In the genomic region with DNA sequence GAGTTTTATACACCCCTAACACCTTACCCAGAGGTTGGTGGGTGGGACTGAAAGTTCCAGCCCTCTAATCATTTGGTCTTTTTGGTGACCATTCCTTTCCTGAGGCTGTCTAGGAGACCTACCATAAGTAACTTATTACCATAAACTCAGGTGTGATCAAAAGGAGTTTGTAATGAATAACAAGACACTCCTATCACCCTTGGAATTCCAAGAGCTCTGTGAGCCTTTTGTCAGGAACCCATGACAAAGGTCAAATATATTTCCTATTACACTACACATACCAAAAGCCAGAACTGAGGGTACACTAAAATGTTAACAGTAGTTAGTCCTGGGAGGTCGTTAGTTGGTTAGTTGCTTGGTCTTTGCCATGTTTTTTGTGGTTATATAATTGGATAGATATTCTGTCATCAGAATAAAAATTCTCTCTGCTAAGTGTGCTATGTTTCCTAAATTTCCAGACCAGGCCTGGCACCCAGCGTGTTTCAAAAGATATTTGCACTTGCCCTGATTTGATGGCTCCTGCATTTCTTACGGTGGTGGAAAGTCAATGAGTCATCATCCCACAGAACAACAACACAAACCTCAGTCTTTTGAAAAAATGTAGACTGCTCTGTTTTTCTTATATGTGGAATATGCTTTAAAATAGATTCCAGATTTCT, we compare ENCODE assay signal across 1 cellular context.
TF ChIP-seq lines count a peak whose summit lies in the region.

No MANE protein-coding gene starts in this region.

TF ChIP-seq in endothelial cell of umbilical vein, 7 proteins besides CTCF, POLR2A, EP300 and RAD21:
- TF ChIP-seq FOS (IDR thresholded peaks at IDR 0.05; ENCODE audit: borderline replicate concordance, insufficient read depth, low read length) (peak; percentile 79), EZH2 (IDR thresholded peaks at IDR 0.05; ENCODE audit: borderline replicate concordance, low read depth, low read length, severe bottlenecking) (no peak), JUN (IDR thresholded peaks at IDR 0.05; ENCODE audit: borderline replicate concordance, insufficient read depth, insufficient read length, low read depth) (peak; percentile 46), GATA2 (IDR thresholded peaks at IDR 0.05; ENCODE audit: insufficient read depth, insufficient read length, low read depth, low read length) (no peak), POLR2AphosphoS5 (IDR thresholded peaks at IDR 0.05; ENCODE audit: insufficient read depth, low read depth, low read length) (no peak), MYC (IDR thresholded peaks at IDR 0.05; ENCODE audit: low read depth, low read length) (no peak)
- TF ChIP-seq, protein P1, sequence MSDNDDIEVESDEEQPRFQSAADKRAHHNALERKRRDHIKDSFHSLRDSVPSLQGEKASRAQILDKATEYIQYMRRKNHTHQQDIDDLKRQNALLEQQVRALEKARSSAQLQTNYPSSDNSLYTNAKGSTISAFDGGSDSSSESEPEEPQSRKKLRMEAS (IDR thresholded peaks at IDR 0.05; ENCODE audit: insufficient read depth, insufficient read length): no peak
